2 cellular contexts compared by ENCODE assay signal in the genomic region with DNA sequence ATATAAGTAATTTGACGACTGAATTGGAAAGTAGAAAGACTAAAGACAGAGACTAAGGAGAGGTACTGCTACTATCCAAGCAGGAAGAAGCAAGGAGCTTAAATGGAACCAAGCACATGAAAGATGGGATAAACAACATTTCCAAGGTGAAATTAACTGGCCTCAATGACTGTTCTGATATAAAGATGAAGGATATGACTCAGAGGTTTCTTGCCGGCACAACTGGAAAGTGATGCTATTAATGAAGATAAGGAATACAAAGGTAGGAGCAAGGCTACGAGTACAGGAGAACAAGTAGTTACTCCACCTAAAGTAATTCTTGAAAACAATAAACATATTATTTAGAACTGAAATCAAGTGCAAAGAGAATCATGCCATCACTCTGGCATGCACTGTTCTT.
TF ChIP-seq lines count a peak whose summit lies in the region.

No MANE protein-coding gene starts in this region.

TF ChIP-seq in SK-N-SH, 30 proteins besides CTCF, POLR2A, EP300 and RAD21 (continued from another document):
- TF ChIP-seq ELF1 (IDR thresholded peaks at IDR 0.05) (no peak), GABPA (IDR thresholded peaks at IDR 0.05; ENCODE audit: low read depth) (no peak), JUND (IDR thresholded peaks at IDR 0.05) (no peak), CHD2 (IDR thresholded peaks at IDR 0.05; ENCODE audit: low read length, partially characterized antibody) (no peak)
- TF ChIP-seq, protein P1, sequence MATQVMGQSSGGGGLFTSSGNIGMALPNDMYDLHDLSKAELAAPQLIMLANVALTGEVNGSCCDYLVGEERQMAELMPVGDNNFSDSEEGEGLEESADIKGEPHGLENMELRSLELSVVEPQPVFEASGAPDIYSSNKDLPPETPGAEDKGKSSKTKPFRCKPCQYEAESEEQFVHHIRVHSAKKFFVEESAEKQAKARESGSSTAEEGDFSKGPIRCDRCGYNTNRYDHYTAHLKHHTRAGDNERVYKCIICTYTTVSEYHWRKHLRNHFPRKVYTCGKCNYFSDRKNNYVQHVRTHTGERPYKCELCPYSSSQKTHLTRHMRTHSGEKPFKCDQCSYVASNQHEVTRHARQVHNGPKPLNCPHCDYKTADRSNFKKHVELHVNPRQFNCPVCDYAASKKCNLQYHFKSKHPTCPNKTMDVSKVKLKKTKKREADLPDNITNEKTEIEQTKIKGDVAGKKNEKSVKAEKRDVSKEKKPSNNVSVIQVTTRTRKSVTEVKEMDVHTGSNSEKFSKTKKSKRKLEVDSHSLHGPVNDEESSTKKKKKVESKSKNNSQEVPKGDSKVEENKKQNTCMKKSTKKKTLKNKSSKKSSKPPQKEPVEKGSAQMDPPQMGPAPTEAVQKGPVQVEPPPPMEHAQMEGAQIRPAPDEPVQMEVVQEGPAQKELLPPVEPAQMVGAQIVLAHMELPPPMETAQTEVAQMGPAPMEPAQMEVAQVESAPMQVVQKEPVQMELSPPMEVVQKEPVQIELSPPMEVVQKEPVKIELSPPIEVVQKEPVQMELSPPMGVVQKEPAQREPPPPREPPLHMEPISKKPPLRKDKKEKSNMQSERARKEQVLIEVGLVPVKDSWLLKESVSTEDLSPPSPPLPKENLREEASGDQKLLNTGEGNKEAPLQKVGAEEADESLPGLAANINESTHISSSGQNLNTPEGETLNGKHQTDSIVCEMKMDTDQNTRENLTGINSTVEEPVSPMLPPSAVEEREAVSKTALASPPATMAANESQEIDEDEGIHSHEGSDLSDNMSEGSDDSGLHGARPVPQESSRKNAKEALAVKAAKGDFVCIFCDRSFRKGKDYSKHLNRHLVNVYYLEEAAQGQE (IDR thresholded peaks at IDR 0.05; ENCODE audit: low read depth, low read length), result no peak

TF ChIP-seq in SK-N-SH treated with all-trans-retinoic acid at 6 μM for 48 hours, 23 proteins besides CTCF, POLR2A, EP300 and RAD21 (continued from another document):
- TF ChIP-seq ARNTL (CRISPR knock-in tag; IDR thresholded peaks at IDR 0.05; ENCODE audit: borderline replicate concordance, low read depth), result no peak
- TF ChIP-seq SNAI2 (CRISPR knock-in tag; IDR thresholded peaks at IDR 0.05), result no peak
- TF ChIP-seq GLIS3 (CRISPR knock-in tag; IDR thresholded peaks at IDR 0.05), result no peak
- TF ChIP-seq OSR1 (CRISPR knock-in tag; IDR thresholded peaks at IDR 0.05), result no peak
- TF ChIP-seq PPARA (CRISPR knock-in tag; IDR thresholded peaks at IDR 0.05; ENCODE audit: borderline replicate concordance), result no peak
- TF ChIP-seq ISL1 (CRISPR knock-in tag; IDR thresholded peaks at IDR 0.05), result no peak
- TF ChIP-seq ZNF70 (CRISPR knock-in tag; IDR thresholded peaks at IDR 0.05), result no peak
- no peak for TF ChIP-seq TCF4 (CRISPR knock-in tag; IDR thresholded peaks at IDR 0.05; ENCODE audit: borderline replicate concordance)
- TF ChIP-seq, protein P2, sequence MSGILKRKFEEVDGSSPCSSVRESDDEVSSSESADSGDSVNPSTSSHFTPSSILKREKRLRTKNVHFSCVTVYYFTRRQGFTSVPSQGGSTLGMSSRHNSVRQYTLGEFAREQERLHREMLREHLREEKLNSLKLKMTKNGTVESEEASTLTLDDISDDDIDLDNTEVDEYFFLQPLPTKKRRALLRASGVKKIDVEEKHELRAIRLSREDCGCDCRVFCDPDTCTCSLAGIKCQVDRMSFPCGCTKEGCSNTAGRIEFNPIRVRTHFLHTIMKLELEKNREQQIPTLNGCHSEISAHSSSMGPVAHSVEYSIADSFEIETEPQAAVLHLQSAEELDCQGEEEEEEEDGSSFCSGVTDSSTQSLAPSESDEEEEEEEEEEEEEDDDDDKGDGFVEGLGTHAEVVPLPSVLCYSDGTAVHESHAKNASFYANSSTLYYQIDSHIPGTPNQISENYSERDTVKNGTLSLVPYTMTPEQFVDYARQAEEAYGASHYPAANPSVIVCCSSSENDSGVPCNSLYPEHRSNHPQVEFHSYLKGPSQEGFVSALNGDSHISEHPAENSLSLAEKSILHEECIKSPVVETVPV (CRISPR knock-in tag; IDR thresholded peaks at IDR 0.05), result no peak
- no peak for TF ChIP-seq ZC3H10 (CRISPR knock-in tag; IDR thresholded peaks at IDR 0.05)
- TF ChIP-seq TOX (CRISPR knock-in tag; IDR thresholded peaks at IDR 0.05; ENCODE audit: borderline replicate concordance), result no peak
- no peak for TF ChIP-seq CSDC2 (CRISPR knock-in tag; IDR thresholded peaks at IDR 0.05)
- TF ChIP-seq ESRRG (CRISPR knock-in tag; IDR thresholded peaks at IDR 0.05), result no peak
